In the genomic region with DNA sequence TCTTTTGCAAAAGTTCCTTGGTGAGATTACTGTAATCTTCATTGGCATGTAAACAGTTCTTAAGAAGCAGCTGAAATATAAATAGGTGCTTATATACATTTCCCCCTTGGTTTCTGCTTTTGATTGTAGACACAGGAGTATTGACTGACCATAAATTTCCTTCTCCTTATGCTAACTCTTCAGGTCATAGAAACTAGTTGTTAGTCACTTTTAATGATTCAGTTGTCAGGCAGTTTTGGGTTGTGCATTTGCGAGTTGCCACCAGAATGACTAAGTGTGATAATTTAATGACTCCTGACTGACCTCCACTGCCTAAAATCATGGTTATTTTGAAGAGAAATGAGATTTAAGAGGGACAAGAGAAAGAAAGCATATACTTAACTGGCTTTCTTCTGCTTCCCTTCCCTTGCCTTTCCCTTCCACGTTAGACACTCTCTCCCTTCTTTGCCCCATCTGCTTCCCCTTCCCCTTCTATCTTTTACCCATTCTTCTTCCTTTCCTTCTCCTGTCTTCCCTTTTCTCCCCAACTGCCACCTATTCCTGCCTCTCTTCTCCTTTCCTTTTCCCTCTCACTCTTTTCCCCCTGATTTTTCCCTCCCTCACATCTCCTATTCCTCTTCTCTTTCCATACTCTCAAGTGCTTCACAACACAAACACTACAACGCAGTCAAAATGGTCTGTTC, we compare ENCODE assay signal across 16 cellular contexts. TPM values are rescaled to one million over a fixed set of nuclear protein-coding genes. Genes with fewer than 3 reads are reported as not detected.
A peak's percentile ranks its signal among the peaks of the same experiment; 100 is the strongest.
DNase-seq lines count a peak whose midpoint lies in the region; ATAC-seq and TF ChIP-seq lines count a peak whose summit lies in the region.
"Had no signal": no experiment of that assay in that cellular context is flagged by ENCODE, and none has a peak within 500 bp of the region (broad histone marks: within the 10 kb centered on the region; RNA-seq: fewer than 3 reads in every experiment).

No MANE protein-coding gene starts in this region.

- peaks cover 42% of the 10 kb centered on the region for H3K36me3 ChIP-seq in ACC112 (ENCODE audit: insufficient read depth, low read length)
- H3K36me3 ChIP-seq in fibroblast of lung (ENCODE audit: control insufficient read depth, insufficient read depth, low read length): peaks cover 9% of the 10 kb centered on the region
- H3K36me3 ChIP-seq in endodermal cell (ENCODE audit: control insufficient read depth, insufficient read depth, low read length): peaks cover 78% of the 10 kb centered on the region
- peaks cover 69% of the 10 kb centered on the region for H3K36me3 ChIP-seq in effector memory CD4-positive, alpha-beta T cell (ENCODE audit: control insufficient read depth, insufficient read depth, low read length)

- peaks cover 28% of the 10 kb centered on the region for H3K4me1 Mint-ChIP-seq in activated CD4-positive, alpha-beta memory T cell treated with anti-CD3 and anti-CD28 coated beads, Interleukin-2, amount 10 ng/mL, durations not matched to agents 7 days and 5 days
- H3K4me1 Mint-ChIP-seq in endodermal cell: no peaks in the 10 kb centered on the region

- WGBS in endodermal cell (ENCODE audit: insufficient coverage in 1 of 2, insufficient read length in 1 of 2), 2 experiments: 91 to 92% methylated on average over 2 to 3 of the region's 3 CpGs

- H4K20me1 ChIP-seq in fibroblast of lung (ENCODE audit: control insufficient read depth, extremely low read depth, insufficient read depth, low read length): no peaks in the 10 kb centered on the region

- DNase-seq in ELR (ENCODE audit: low read depth) (peak; percentile 37), fibroblast of lung (ENCODE audit: low read depth in 2 of 2) (peak in 1 of 2 donors; percentile 54), NCI-H2081 treated with DMSO at 0.1 percent for 48 hours (lab: John Stamatoyannopoulos, UW) (no peak), endodermal cell (no peak)
- no peak for DNase-seq in activated CD4-positive, alpha-beta memory T cell treated with anti-CD3 and anti-CD28 coated beads, Interleukin-2, amount 10 ng/mL, durations not matched to agents 7 days and 5 days
- DNase-seq in effector memory CD4-positive, alpha-beta T cell: no peak
- DNase-seq: C1 segment of cervical spinal cord; mucosa of descending colon; NCI-H1930; psoas muscle; stimulated activated CD4-positive, alpha-beta T cell treated with anti-CD3 and anti-CD28 coated beads, Interleukin-4, amount 100 ng/mL, for 4 hours had no signal

- peaks cover 54% of the 10 kb centered on the region for H3K36me3 Mint-ChIP-seq in activated CD4-positive, alpha-beta memory T cell treated with anti-CD3 and anti-CD28 coated beads, Interleukin-2, amount 10 ng/mL, durations not matched to agents 7 days and 5 days (ENCODE audit: low read depth)
- H3K36me3 Mint-ChIP-seq in endodermal cell (ENCODE audit: low read depth): peaks cover 63% of the 10 kb centered on the region

- peak overlapping the region; percentile 18 for H3K27ac Mint-ChIP-seq in activated CD4-positive, alpha-beta memory T cell treated with anti-CD3 and anti-CD28 coated beads, Interleukin-2, amount 10 ng/mL, durations not matched to agents 7 days and 5 days
- no peak overlapping the region for H3K27ac Mint-ChIP-seq in endodermal cell

- H3K27ac ChIP-seq in ACC112 (ENCODE audit: low read depth, low read length): peak overlapping the region; percentile 16
- H3K27ac ChIP-seq in fibroblast of lung (ENCODE audit: insufficient read depth, low read length): peak overlapping the region; percentile 41
- H3K27ac ChIP-seq in endodermal cell (ENCODE audit: low read depth, low read length): no peak overlapping the region
- no peak overlapping the region for H3K27ac ChIP-seq in effector memory CD4-positive, alpha-beta T cell (ENCODE audit: insufficient read depth, low read length, poor library complexity, severe bottlenecking)
- H3K27ac ChIP-seq: KMS-11, psoas muscle had no signal

- H3K4me3 ChIP-seq in ACC112 (ENCODE audit: low read depth, low read length): no peak overlapping the region
- H3K4me3 ChIP-seq in fibroblast of lung (replicated peaks in 1 of 4; ENCODE audit: control extremely low read depth in 1 of 4, insufficient read depth in 1 of 4, low read depth in 3 of 4, low read length in 4 of 4): no peak overlapping the region
- no peak overlapping the region for H3K4me3 ChIP-seq in endodermal cell (ENCODE audit: low read length)
- no peak overlapping the region for H3K4me3 ChIP-seq in effector memory CD4-positive, alpha-beta T cell (ENCODE audit: insufficient read depth, low read depth, low read length, poor library complexity, severe bottlenecking)
- H3K4me3 ChIP-seq: mucosa of descending colon, psoas muscle had no signal

- no peak for ATAC-seq in HG03039 (IDR thresholded peaks at IDR 0.05; ENCODE audit: unreplicated experiment)
- ATAC-seq: mucosa of descending colon, psoas muscle had no signal

- H3K4me2 ChIP-seq in fibroblast of lung (ENCODE audit: extremely low read depth, insufficient read depth, low read length): no peak overlapping the region
- H3K4me2 ChIP-seq: KMS-11 had no signal

- H2AFZ ChIP-seq in ACC112 (ENCODE audit: low read length, unreplicated experiment): no peak overlapping the region
- no peak overlapping the region for H2AFZ ChIP-seq in fibroblast of lung (ENCODE audit: low read length)

- H3K4me3 Mint-ChIP-seq in activated CD4-positive, alpha-beta memory T cell treated with anti-CD3 and anti-CD28 coated beads, Interleukin-2, amount 10 ng/mL, durations not matched to agents 7 days and 5 days: no peak overlapping the region
- no peak overlapping the region for H3K4me3 Mint-ChIP-seq in endodermal cell

- POLR2A ChIA-PET in activated CD4-positive, alpha-beta memory T cell treated with anti-CD3 and anti-CD28 coated beads, Interleukin-2, amount 10 ng/mL, durations not matched to agents 7 days and 5 days (lab: Charles Lee): no interaction called here

- no peaks in the 10 kb centered on the region for H3K9me3 ChIP-seq in fibroblast of lung (ENCODE audit: control insufficient read depth, insufficient read depth, low read depth, low read length)
- H3K9me3 ChIP-seq in endodermal cell (ENCODE audit: control insufficient read depth, low read length): no peaks in the 10 kb centered on the region
- no peaks in the 10 kb centered on the region for H3K9me3 ChIP-seq in effector memory CD4-positive, alpha-beta T cell (ENCODE audit: control insufficient read depth, low read length)
- H3K9me3 ChIP-seq: mucosa of descending colon, psoas muscle had no signal

- H3K27me3 Mint-ChIP-seq in activated CD4-positive, alpha-beta memory T cell treated with anti-CD3 and anti-CD28 coated beads, Interleukin-2, amount 10 ng/mL, durations not matched to agents 7 days and 5 days: no peaks in the 10 kb centered on the region
- H3K27me3 Mint-ChIP-seq in endodermal cell (ENCODE audit: insufficient read depth): no peaks in the 10 kb centered on the region

- H3K9me3 Mint-ChIP-seq in activated CD4-positive, alpha-beta memory T cell treated with anti-CD3 and anti-CD28 coated beads, Interleukin-2, amount 10 ng/mL, durations not matched to agents 7 days and 5 days: no peaks in the 10 kb centered on the region
- H3K9me3 Mint-ChIP-seq in endodermal cell: no peaks in the 10 kb centered on the region

- H3K9ac ChIP-seq in fibroblast of lung (ENCODE audit: insufficient read depth, low read length) (no peak overlapping the region), endodermal cell (ENCODE audit: extremely low read depth, low read length, poor library complexity, severe bottlenecking) (no peak overlapping the region)
- H3K9ac ChIP-seq: KMS-11 had no signal

- TF ChIP-seq CTCF in fibroblast of lung (conservative IDR thresholded peaks at IDR 0.05 in 1 of 2, IDR thresholded peaks at IDR 0.05 in 1 of 2; ENCODE audit: low read depth in 1 of 2, low read length in 2 of 2) (no peak), endodermal cell (conservative IDR thresholded peaks at IDR 0.05) (no peak)

- H3K27me3 ChIP-seq in ACC112 (ENCODE audit: insufficient read depth, low read length) (no peaks in the 10 kb centered on the region), fibroblast of lung (ENCODE audit: control insufficient read depth, insufficient read depth, low read length) (no peaks in the 10 kb centered on the region), endodermal cell (ENCODE audit: control insufficient read depth, insufficient read depth, low read length, poor library complexity, severe bottlenecking) (no peaks in the 10 kb centered on the region)
- no peaks in the 10 kb centered on the region for H3K27me3 ChIP-seq in effector memory CD4-positive, alpha-beta T cell (replicated peaks; ENCODE audit: control insufficient read depth, insufficient read depth, low read length, poor library complexity, severe bottlenecking)

- H3K79me2 ChIP-seq in ACC112 (ENCODE audit: control insufficient read depth, insufficient read depth, low read length, unreplicated experiment): peaks cover 10% of the 10 kb centered on the region
- H3K79me2 ChIP-seq in fibroblast of lung (ENCODE audit: control insufficient read depth, insufficient read depth, low read length): peaks cover 3% of the 10 kb centered on the region

- H3K4me1 ChIP-seq in ACC112 (ENCODE audit: control insufficient read depth, insufficient read depth, low read length, unreplicated experiment) (peaks cover 31% of the 10 kb centered on the region), fibroblast of lung (ENCODE audit: control insufficient read depth, extremely low read depth, insufficient read depth, low read length) (peaks cover 13% of the 10 kb centered on the region), endodermal cell (ENCODE audit: control insufficient read depth, insufficient read depth, low read length) (no peaks in the 10 kb centered on the region)
- no peaks in the 10 kb centered on the region for H3K4me1 ChIP-seq in effector memory CD4-positive, alpha-beta T cell (ENCODE audit: control insufficient read depth, insufficient read depth, low read length, poor library complexity, severe bottlenecking)

- CTCF ChIA-PET in activated CD4-positive, alpha-beta memory T cell treated with anti-CD3 and anti-CD28 coated beads, Interleukin-2, amount 10 ng/mL, durations not matched to agents 7 days and 5 days (lab: Charles Lee): interaction anchor here (0.6 kb wide), 1 partner anchor 165 kb away, joined by 7 read pairs; no protein-coding TSS in a partner anchor

RNA-seq across cellular contexts. Expression of gene ZMPSTE24, which starts 12.3 kb away (rescaled TPM):
- total RNA-seq in activated CD4-positive, alpha-beta memory T cell treated with anti-CD3 and anti-CD28 coated beads, Interleukin-2, amount 10 ng/mL, durations not matched to agents 7 days and 5 days: 10 to 100 TPM; 23.8 to 25.4 TPM
- total RNA-seq in fibroblast of lung: 60.9 and 68.8 TPM in 2 replicates
- polyA plus RNA-seq in fibroblast of lung: 67.6 and 70.5 TPM in 2 replicates
- polyA plus RNA-seq in fibroblast of lung (2012): 44.6 and 46.6 TPM in 2 replicates
- polyA minus RNA-seq in fibroblast of lung (ENCODE audit: low replicate concordance): 5.3 and 6.9 TPM in 2 replicates
- 10 to 100 TPM; 41.4 to 42.4 TPM for total RNA-seq in endodermal cell
- polyA plus RNA-seq in endodermal cell (2013, experiment 1 of 2): 37.0 TPM
- 33.9 TPM for polyA plus RNA-seq in endodermal cell (2013, experiment 2 of 2)

RNA-seq across cellular contexts. Expression of gene TMCO2, which starts 22.6 kb away (rescaled TPM):
- not detected for total RNA-seq in activated CD4-positive, alpha-beta memory T cell treated with anti-CD3 and anti-CD28 coated beads, Interleukin-2, amount 10 ng/mL, durations not matched to agents 7 days and 5 days
- total RNA-seq in fibroblast of lung (not detected in 2 replicates), endodermal cell (not detected)
- not detected in 2 replicates for polyA plus RNA-seq in fibroblast of lung
- not detected in 2 replicates for polyA plus RNA-seq in fibroblast of lung (2012)
- polyA minus RNA-seq in fibroblast of lung (ENCODE audit: low replicate concordance): not detected in 2 replicates
- polyA plus RNA-seq in endodermal cell (2013, experiment 1 of 2): not detected
- not detected for polyA plus RNA-seq in endodermal cell (2013, experiment 2 of 2)
- total RNA-seq: activated CD8-positive, alpha-beta memory T cell treated with anti-CD3 and anti-CD28 coated beads for 36 hours; endothelial cell of umbilical vein; mucosa of descending colon; psoas muscle had no signal
- polyA plus RNA-seq: endothelial cell of umbilical vein had no signal

RNA-seq across cellular contexts. Expression of gene COL9A2, which starts 46.8 kb away (rescaled TPM):
- 1 to 10 TPM; 7.2 to 8.2 TPM for total RNA-seq in activated CD4-positive, alpha-beta memory T cell treated with anti-CD3 and anti-CD28 coated beads, Interleukin-2, amount 10 ng/mL, durations not matched to agents 7 days and 5 days
- 2.1 and 2.8 TPM in 2 replicates for total RNA-seq in fibroblast of lung
- 0.40 and 1.3 TPM in 2 replicates for polyA plus RNA-seq in fibroblast of lung
- polyA plus RNA-seq in fibroblast of lung (2012): 0.97 and 3.0 TPM in 2 replicates
- 0.96 and 1.6 TPM in 2 replicates for polyA minus RNA-seq in fibroblast of lung (ENCODE audit: low replicate concordance)
- total RNA-seq in endodermal cell: 100 to 1,000 TPM; 295 to 470 TPM
- 53.1 TPM for polyA plus RNA-seq in endodermal cell (2013, experiment 1 of 2)
- polyA plus RNA-seq in endodermal cell (2013, experiment 2 of 2): 54.2 TPM

Comparison
In these comparisons a context has a peak if more than half of its experiments do, and no peak if none do; other contexts are left out.
1. H3K27ac ChIP-seq: peak in ACC112 (single experiment) and fibroblast of lung (single experiment); none in endodermal cell (single experiment) and effector memory CD4-positive, alpha-beta T cell (single experiment).
2. RNA of gene COL9A2, which starts 46.8 kb away (total RNA-seq): 295 to 470 TPM in endodermal cell; 7.2 to 8.2 TPM in activated CD4-positive, alpha-beta memory T cell treated with anti-CD3 and anti-CD28 coated beads, Interleukin-2, amount 10 ng/mL, durations not matched to agents 7 days and 5 days and 2.1 to 2.8 TPM in fibroblast of lung; every median in the first group is over 10 times any median in the second.